8 cellular contexts compared by ENCODE assay signal in the genomic region with DNA sequence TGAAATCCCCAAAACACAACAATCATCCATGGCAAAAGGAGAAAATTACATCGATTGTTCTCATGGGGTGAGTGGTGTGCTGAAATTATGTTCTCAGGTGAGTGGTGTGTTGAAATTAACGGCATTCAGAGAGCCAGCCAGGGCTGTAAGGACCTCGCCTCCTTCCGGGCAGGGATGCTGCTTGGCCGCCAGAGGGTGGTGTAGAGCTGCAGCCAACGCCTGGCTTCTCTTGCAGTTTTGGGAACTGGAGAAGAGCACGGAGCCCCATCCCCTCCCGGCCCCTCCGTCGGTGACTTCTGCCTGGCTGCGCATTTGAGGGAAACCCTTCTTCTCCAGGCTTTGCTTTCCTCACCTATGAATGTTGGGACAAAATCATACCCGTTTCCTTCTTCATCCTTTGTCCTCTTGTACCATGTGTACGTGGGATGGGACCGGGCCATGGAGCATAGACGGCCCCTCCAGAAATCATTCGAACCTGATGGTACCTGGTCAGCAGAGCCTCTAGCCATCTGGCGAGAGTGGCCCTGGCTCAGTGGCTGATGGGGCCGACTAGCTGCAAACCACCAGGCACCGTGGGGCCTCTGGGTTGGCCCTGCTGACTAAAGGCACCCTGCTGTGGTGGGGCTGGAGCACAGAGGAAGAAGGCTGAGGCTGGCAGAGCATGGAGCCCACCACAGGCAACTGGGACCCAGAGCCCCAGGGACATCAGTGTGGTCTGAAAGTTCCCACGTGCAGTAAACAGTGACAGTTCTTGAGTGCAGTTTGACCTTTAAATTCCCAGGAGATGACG. TPM values are rescaled to one million over a fixed set of nuclear protein-coding genes. Genes with fewer than 3 reads are reported as not detected.
DNase-seq lines count a peak whose midpoint lies in the region; ATAC-seq lines count a peak whose summit lies in the region.

No MANE protein-coding gene starts in this region.

- peaks cover 37% of the 10 kb centered on the region for H3K36me3 ChIP-seq in HAP-1 (replicated peaks)

- H3K4me3 ChIP-seq in HAP-1 = no peak overlapping the region

- in situ Hi-C loops in HAP-1 (cut with MboI; ENCODE audit: low sequenced_read_pairs) = no loop called here

- no peaks in the 10 kb centered on the region for H3K9me3 ChIP-seq in HAP-1

- no peaks in the 10 kb centered on the region for H3K27me3 ChIP-seq in HAP-1 (ENCODE audit: low read depth)

- DNase-seq in GM03348 (ENCODE audit: low spot score) (peak; percentile 90), HAP-1 (ENCODE audit: low spot score in 2 of 2) (peak; percentile 49 to 81), NCI-H146 (lab: John Stamatoyannopoulos, UW) (peak; percentile 5), dermis microvascular lymphatic vessel endothelial cell (ENCODE audit: low read depth in 2 of 2) (peak; percentile 18 to 59), lung microvascular endothelial cell (ENCODE audit: low read depth in 2 of 2) (peak; percentile 61 to 73)
- DNase-seq in activated CD4-positive, alpha-beta T cell treated with anti-CD3 and anti-CD28 coated beads for 4 hours = peak; percentile 31 to 44
- DNase-seq in stimulated activated CD8-positive, alpha-beta memory T cell treated with anti-CD3 and anti-CD28 coated beads, Interleukin-2, amount 100 ng/mL, for 48 hours (ENCODE audit: low read depth in 2 of 2) = peak; percentile 39 to 40

- ATAC-seq in GM21717 (IDR thresholded peaks at IDR 0.05; ENCODE audit: unreplicated experiment) = no peak

- H3K4me1 ChIP-seq in HAP-1 = no peaks in the 10 kb centered on the region

RNA-seq across cellular contexts. Expression of gene TRMT44, which starts 28.4 kb away (rescaled TPM):
- 7.4 and 9.1 TPM in 2 replicates for total RNA-seq in dermis microvascular lymphatic vessel endothelial cell
- total RNA-seq in lung microvascular endothelial cell = 6.3 and 9.9 TPM in 2 replicates

RNA-seq across cellular contexts. Expression of gene ACOX3, which starts 28.4 kb away (rescaled TPM):
- total RNA-seq in dermis microvascular lymphatic vessel endothelial cell (19.4 and 23.1 TPM in 2 replicates), lung microvascular endothelial cell (22.6 and 24.0 TPM in 2 replicates)

Comparison
In these comparisons a context has a peak if more than half of its experiments do, and no peak if none do; other contexts are left out.
1. DNase-seq: peak in every context shown above with its lines; median percentile 90 in GM03348; 67 in lung microvascular endothelial cell; 65 in HAP-1; 40 in stimulated activated CD8-positive, alpha-beta memory T cell treated with anti-CD3 and anti-CD28 coated beads, Interleukin-2, amount 100 ng/mL, for 48 hours; 38 in dermis microvascular lymphatic vessel endothelial cell; 38 in activated CD4-positive, alpha-beta T cell treated with anti-CD3 and anti-CD28 coated beads for 4 hours; 5 in NCI-H146.